In genomic region chr1:11645670-11646265, GRCh38 we compare ENCODE assay signal across 8 cellular contexts. TPM values are rescaled to one million over a fixed set of nuclear protein-coding genes. Genes with fewer than 3 reads are reported as not detected.
DNase-seq lines count a peak whose midpoint lies in the region; ATAC-seq and TF ChIP-seq lines count a peak whose summit lies in the region.

No MANE protein-coding gene starts in this region.

- H4K20me1 ChIP-seq in DOHH2 (ENCODE audit: control insufficient read depth, insufficient read depth, low read depth, low read length) = no peaks in the 10 kb centered on the region

- H3K27me3 ChIP-seq in DOHH2 (ENCODE audit: control insufficient read depth, low read length) = peaks cover 8% of the 10 kb centered on the region
- peaks cover 0 to 7% (median 6%) of the 10 kb centered on the region in 3 donors for H3K27me3 ChIP-seq in psoas muscle (ENCODE audit: insufficient read depth in 3 of 3, low read length in 2 of 3)
- no peaks in the 10 kb centered on the region for H3K27me3 ChIP-seq in aorta (ENCODE audit: control insufficient read depth in 1 of 2, insufficient read depth in 2 of 2, low read length in 1 of 2)

- H3K9me2 ChIP-seq in DOHH2 (replicated peaks; ENCODE audit: control insufficient read depth, low read length) = no peaks in the 10 kb centered on the region

- 29 to 35% (median 35%) methylated on average over 8 of the region's 8 CpGs for WGBS in psoas muscle, 3 donors
- 28% methylated on average over 8 of the region's 8 CpGs for WGBS in aorta, 2 donors

- no peaks in the 10 kb centered on the region for H3K9me3 Mint-ChIP-seq in activated naive CD4-positive, alpha-beta T cell treated with anti-CD3 and anti-CD28 coated beads for 36 hours

- H3K4me1 ChIP-seq in DOHH2 (ENCODE audit: control insufficient read depth, low read length) (peaks cover 12% of the 10 kb centered on the region), psoas muscle (peaks cover 4% of the 10 kb centered on the region), aorta (ENCODE audit: control insufficient read depth in 1 of 2, insufficient read depth in 2 of 2, low read length in 2 of 2) (no peaks in the 10 kb centered on the region)

- H3K27ac ChIP-seq in DOHH2 (ENCODE audit: low read depth, low read length) = no peak overlapping the region
- no peak overlapping the region for H3K27ac ChIP-seq in psoas muscle
- no peak overlapping the region for H3K27ac ChIP-seq in aorta (ENCODE audit: low read depth in 1 of 2, low read length in 2 of 2)

- no peaks in the 10 kb centered on the region for H3K36me3 ChIP-seq in DOHH2 (ENCODE audit: control insufficient read depth, low read length)
- no peaks in the 10 kb centered on the region for H3K36me3 ChIP-seq in psoas muscle (ENCODE audit: insufficient read depth in 1 of 2, low read depth in 1 of 2)
- H3K36me3 ChIP-seq in aorta (ENCODE audit: control insufficient read depth in 1 of 2, insufficient read depth in 2 of 2, low read length in 1 of 2) = no peaks in the 10 kb centered on the region

- H3K36me3 Mint-ChIP-seq in activated naive CD4-positive, alpha-beta T cell treated with anti-CD3 and anti-CD28 coated beads for 36 hours (ENCODE audit: low read depth) = no peaks in the 10 kb centered on the region

- peaks cover 10% of the 10 kb centered on the region for H3K4me1 Mint-ChIP-seq in activated naive CD4-positive, alpha-beta T cell treated with anti-CD3 and anti-CD28 coated beads for 36 hours (ENCODE audit: low read depth)

- H3F3A ChIP-seq in DOHH2 (ENCODE audit: control insufficient read depth, insufficient read depth) = no peaks in the 10 kb centered on the region

- intact Hi-C loops in activated naive CD4-positive, alpha-beta T cell treated with anti-CD3 and anti-CD28 coated beads for 36 hours (cut with micrococcal nuclease) = loop anchor here (5.0 kb wide), 2 partner anchors 323 to 588 kb away; no protein-coding TSS in a partner anchor
- intact Hi-C loops in head of caudate nucleus (cut with DNase I) = loop anchor here (10.0 kb wide), 1 partner anchor 171 kb away; the partner anchor contains the start of gene DISP3
- intact Hi-C loops in psoas muscle (cut with DNase I) = loop anchor here (2.0 to 10.0 kb wide), 3 partner anchors 401 to 608 kb away; no protein-coding TSS in a partner anchor
- intact Hi-C loops in aorta (cut with DNase I) = loop anchor here in 1 of 2 donors (5.0 kb wide), 1 partner anchor 608 kb away; no protein-coding TSS in a partner anchor

- H3K79me2 ChIP-seq in DOHH2 (ENCODE audit: control insufficient read depth, low read length) = no peaks in the 10 kb centered on the region

- no peak overlapping the region for H3K4me3 Mint-ChIP-seq in activated naive CD4-positive, alpha-beta T cell treated with anti-CD3 and anti-CD28 coated beads for 36 hours

- DNase-seq in MV-4-11 (lab: John Stamatoyannopoulos, UW) = peak; percentile 68
- DNase-seq in activated naive CD4-positive, alpha-beta T cell treated with anti-CD3 and anti-CD28 coated beads for 36 hours = peak; percentile 91
- DNase-seq in head of caudate nucleus = peak; percentile 78 to 97 (median 92)
- peak; percentile 78 to 88 for DNase-seq in psoas muscle
- peak; percentile 85 to 93 for DNase-seq in aorta

- no peak overlapping the region for H3K4me3 ChIP-seq in DOHH2 (ENCODE audit: low read length)
- no peak overlapping the region for H3K4me3 ChIP-seq in psoas muscle
- no peak overlapping the region for H3K4me3 ChIP-seq in aorta (ENCODE audit: low read length in 2 of 2)

- no peaks in the 10 kb centered on the region for H3K27me3 Mint-ChIP-seq in activated naive CD4-positive, alpha-beta T cell treated with anti-CD3 and anti-CD28 coated beads for 36 hours (ENCODE audit: low read depth)

- H3K27ac Mint-ChIP-seq in activated naive CD4-positive, alpha-beta T cell treated with anti-CD3 and anti-CD28 coated beads for 36 hours = no peak overlapping the region

- TF ChIP-seq CTCF in DOHH2 (IDR thresholded peaks at IDR 0.05; ENCODE audit: low read depth, low read length, poor library complexity, severe bottlenecking) = peak; percentile 78
- TF ChIP-seq CTCF in psoas muscle (IDR thresholded peaks at IDR 0.05) = peak; percentile 68

- CTCF ChIA-PET in activated naive CD4-positive, alpha-beta T cell treated with anti-CD3 and anti-CD28 coated beads for 36 hours (lab: Charles Lee) = interaction anchor here (0.6 to 7.0 kb wide), 29 partner anchors 8 to 608 kb away, joined by 3 to 67 read pairs (median 3); partner anchors contain the start of genes FBXO2 and MAD2L2

- H3K9me3 ChIP-seq in DOHH2 (ENCODE audit: control insufficient read depth, insufficient read depth, low read length) (no peaks in the 10 kb centered on the region), psoas muscle (no peaks in the 10 kb centered on the region), aorta (ENCODE audit: control insufficient read depth, low read length) (no peaks in the 10 kb centered on the region)

- H3K4me2 ChIP-seq in DOHH2 (ENCODE audit: low read length) = no peak overlapping the region

- peak; percentile 83 for ATAC-seq in SK-N-SH treated with all-trans-retinoic acid at 6 μM for 48 hours
- peak; percentile 53 to 60 (median 56) for ATAC-seq in psoas muscle
- peak; percentile 71 for ATAC-seq in aorta (ENCODE audit: low FRiP score)
- no peak for ATAC-seq in GM21825 (IDR thresholded peaks at IDR 0.05; ENCODE audit: unreplicated experiment)

TF ChIP-seq in SK-N-SH treated with all-trans-retinoic acid at 6 μM for 48 hours, 23 proteins besides CTCF, POLR2A, EP300 and RAD21:
- TF ChIP-seq OSR1 (CRISPR knock-in tag; IDR thresholded peaks at IDR 0.05) = no peak
- no peak for TF ChIP-seq ARNTL (CRISPR knock-in tag; IDR thresholded peaks at IDR 0.05; ENCODE audit: borderline replicate concordance, low read depth)
- TF ChIP-seq GLIS3 (CRISPR knock-in tag; IDR thresholded peaks at IDR 0.05) = no peak
- TF ChIP-seq ESRRG (CRISPR knock-in tag; IDR thresholded peaks at IDR 0.05) = no peak
- no peak for TF ChIP-seq CREB5 (CRISPR knock-in tag; IDR thresholded peaks at IDR 0.05; ENCODE audit: low read depth)
- no peak for TF ChIP-seq BACH2 (CRISPR knock-in tag; IDR thresholded peaks at IDR 0.05; ENCODE audit: borderline replicate concordance)
- TF ChIP-seq RARB (CRISPR knock-in tag; IDR thresholded peaks at IDR 0.05) = no peak
- TF ChIP-seq SNAI2 (CRISPR knock-in tag; IDR thresholded peaks at IDR 0.05) = no peak
- no peak for TF ChIP-seq PPARA (CRISPR knock-in tag; IDR thresholded peaks at IDR 0.05; ENCODE audit: borderline replicate concordance)
- TF ChIP-seq ZNF8 (CRISPR knock-in tag; IDR thresholded peaks at IDR 0.05) = no peak
- no peak for TF ChIP-seq CSRNP3 (CRISPR knock-in tag; IDR thresholded peaks at IDR 0.05)
- TF ChIP-seq ZNF70 (CRISPR knock-in tag; IDR thresholded peaks at IDR 0.05) = no peak
- TF ChIP-seq ISL1 (CRISPR knock-in tag; IDR thresholded peaks at IDR 0.05) = no peak

RNA-seq across cellular contexts. Expression of gene FBXO2, which starts 8.5 kb away (rescaled TPM):
- 1 to 10 TPM in 1 of 2 experiments, under 1 TPM in 1; 0.77 to 1.1 TPM for total RNA-seq in activated naive CD4-positive, alpha-beta T cell treated with anti-CD3 and anti-CD28 coated beads for 36 hours
- total RNA-seq in psoas muscle (1 to 10 TPM; 1.2 to 3.5 (median 2.3) TPM), aorta (1 to 10 TPM; 1.7 to 9.8 TPM)
- polyA plus RNA-seq in psoas muscle (10 to 100 TPM in 1 of 3 donors, 1 to 10 TPM in 1, under 1 TPM in 1; 0.35 to 20.9 (median 1.1) TPM), aorta (1 to 10 TPM in 1 of 2 donors, under 1 TPM in 1; 0.87 to 7.3 TPM)

RNA-seq across cellular contexts. Expression of gene FBXO44, which starts 8.9 kb away (rescaled TPM):
- 10 to 100 TPM; 21.6 to 23.6 TPM for total RNA-seq in activated naive CD4-positive, alpha-beta T cell treated with anti-CD3 and anti-CD28 coated beads for 36 hours
- total RNA-seq in psoas muscle (1 to 10 TPM; 2.9 to 8.4 (median 4.6) TPM), aorta (10 to 100 TPM; 10.4 to 29.0 TPM)
- polyA plus RNA-seq in psoas muscle (1 to 10 TPM; 3.6 to 5.0 (median 3.8) TPM), aorta (10 to 100 TPM; 13.1 to 40.6 TPM)

RNA-seq across cellular contexts. Expression of gene FBXO6, which starts 18.2 kb away (rescaled TPM):
- total RNA-seq in activated naive CD4-positive, alpha-beta T cell treated with anti-CD3 and anti-CD28 coated beads for 36 hours = 10 to 100 TPM; 20.0 to 20.6 TPM
- 10 to 100 TPM; 10.2 to 17.3 (median 13.1) TPM for total RNA-seq in psoas muscle
- polyA plus RNA-seq in psoas muscle = 10 to 100 TPM; 10.2 to 27.1 (median 21.4) TPM
- 1 to 10 TPM; 4.1 to 7.5 TPM for total RNA-seq in aorta
- 10 to 100 TPM; 11.4 to 12.1 TPM for polyA plus RNA-seq in aorta

RNA-seq across cellular contexts. Expression of gene MAD2L2, which starts 35.2 kb away (rescaled TPM):
- 10 to 100 TPM; 86.7 to 88.3 TPM for total RNA-seq in activated naive CD4-positive, alpha-beta T cell treated with anti-CD3 and anti-CD28 coated beads for 36 hours
- total RNA-seq in psoas muscle (10 to 100 TPM; 25.9 to 39.0 (median 28.8) TPM), aorta (10 to 100 TPM; 23.4 to 24.1 TPM)
- polyA plus RNA-seq in psoas muscle (10 to 100 TPM; 39.1 to 61.8 (median 40.5) TPM), aorta (10 to 100 TPM; 25.2 to 41.8 TPM)

RNA-seq across cellular contexts. Expression of gene DRAXIN, which starts 45.7 kb away (rescaled TPM):
- total RNA-seq in activated naive CD4-positive, alpha-beta T cell treated with anti-CD3 and anti-CD28 coated beads for 36 hours = under 1 TPM; 0.26 to 0.30 TPM
- total RNA-seq in psoas muscle (under 1 TPM in 1 of 4 donors, not detected in 3; 0.04 TPM), aorta (under 1 TPM in 1 of 2 donors, not detected in 1; 0.21 TPM)
- polyA plus RNA-seq in psoas muscle (under 1 TPM in 2 of 3 donors, not detected in 1; 0.01 to 0.65 TPM), aorta (under 1 TPM in 1 of 2 donors, not detected in 1; 0.03 TPM)
